Comparison of ENCODE assay signal across 8 cellular contexts in the genomic region with DNA sequence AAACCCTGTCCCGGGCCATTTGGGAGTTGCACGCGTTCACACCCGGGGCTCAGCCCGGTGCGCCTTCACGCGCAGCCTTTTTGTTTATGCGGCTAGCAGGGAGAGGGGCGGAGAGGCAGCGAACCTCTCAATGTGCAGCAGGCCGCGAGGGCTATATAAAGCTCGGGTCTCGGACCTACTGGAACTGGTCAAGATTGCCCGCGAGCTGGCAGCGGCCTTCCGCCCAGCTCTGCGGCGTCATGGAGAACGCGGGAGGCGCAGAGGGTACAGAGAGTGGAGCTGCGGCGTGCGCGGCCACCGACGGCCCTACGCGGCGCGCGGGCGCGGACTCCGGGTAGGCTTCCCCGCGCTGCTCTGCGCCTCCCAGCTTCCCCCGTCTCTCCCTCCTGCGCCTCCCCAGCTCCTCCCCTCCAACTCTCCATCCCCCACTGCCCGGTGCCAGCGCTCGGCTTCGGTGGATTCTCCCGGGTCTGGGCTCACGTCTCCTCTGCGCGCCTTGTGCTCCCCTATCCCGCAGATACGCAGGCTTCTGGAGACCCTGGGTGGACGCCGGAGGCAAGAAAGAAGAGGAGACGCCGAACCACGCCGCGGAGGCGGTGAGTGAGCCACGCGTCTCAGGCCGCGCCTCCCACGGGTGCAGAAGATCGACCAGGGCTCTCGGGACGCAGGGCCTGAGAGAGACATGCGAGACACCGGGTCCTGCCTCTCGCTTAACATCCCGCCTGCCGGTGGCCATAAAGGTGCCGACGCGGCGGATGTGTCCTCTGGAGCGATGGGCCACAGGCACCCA. TPM values are rescaled to one million over a fixed set of nuclear protein-coding genes. Genes with fewer than 3 reads are reported as not detected.
DNase-seq lines count a peak whose midpoint lies in the region; ATAC-seq, FAIRE-seq and TF ChIP-seq lines count a peak whose summit lies in the region.

A gene with protein sequence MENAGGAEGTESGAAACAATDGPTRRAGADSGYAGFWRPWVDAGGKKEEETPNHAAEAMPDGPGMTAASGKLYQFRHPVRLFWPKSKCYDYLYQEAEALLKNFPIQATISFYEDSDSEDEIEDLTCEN (plus strand): TSS at position 183 of the 790 bp plus-strand sequence. CDS start 57 bp downstream, at position 240.

- peak; percentile 31 for FAIRE-seq in GM12891 (lab: Jason Lieb, UNC)

- peak within 1 kb of the TSS; percentile 71 for H3K4me3 Mint-ChIP-seq in stimulated activated naive CD8-positive, alpha-beta T cell treated with anti-CD3 and anti-CD28 coated beads, Interleukin-15, Interleukin-2, amounts not matched to agents 100 ng/mL and 50 ng/mL, for 24 hours

- no peaks in the 10 kb centered on the region for H3K36me3 Mint-ChIP-seq in stimulated activated naive CD8-positive, alpha-beta T cell treated with anti-CD3 and anti-CD28 coated beads, Interleukin-15, Interleukin-2, amounts not matched to agents 100 ng/mL and 50 ng/mL, for 24 hours (ENCODE audit: low read depth)

- TF ChIP-seq POLR2A in GM12891 (IDR thresholded peaks at IDR 0.05; ENCODE audit: low read depth, low read length): no peak

- no peaks in the 10 kb centered on the region for H3K9me3 Mint-ChIP-seq in stimulated activated naive CD8-positive, alpha-beta T cell treated with anti-CD3 and anti-CD28 coated beads, Interleukin-15, Interleukin-2, amounts not matched to agents 100 ng/mL and 50 ng/mL, for 24 hours

- no peaks in the 10 kb centered on the region for H3K9me3 ChIP-seq in RWPE2 (ENCODE audit: severe bottlenecking)
- H3K9me3 ChIP-seq in left lung: no peaks in the 10 kb centered on the region

- DNase-seq in GM12891 (ENCODE audit: insufficient read length, low spot score): no peak
- peak; percentile 48 for DNase-seq in RWPE2 (ENCODE audit: low spot score)
- DNase-seq in coronary artery (ENCODE audit: low spot score): no peak
- DNase-seq in left lung: peak in 1 of 2 donors; percentile 78

- H3K27me3 Mint-ChIP-seq in stimulated activated naive CD8-positive, alpha-beta T cell treated with anti-CD3 and anti-CD28 coated beads, Interleukin-15, Interleukin-2, amounts not matched to agents 100 ng/mL and 50 ng/mL, for 24 hours: peaks cover 76% of the 10 kb centered on the region

- peaks cover 11% of the 10 kb centered on the region for H3K4me1 Mint-ChIP-seq in stimulated activated naive CD8-positive, alpha-beta T cell treated with anti-CD3 and anti-CD28 coated beads, Interleukin-15, Interleukin-2, amounts not matched to agents 100 ng/mL and 50 ng/mL, for 24 hours (ENCODE audit: low read depth)

- intact Hi-C loops in left lung (cut with DNase I): no loop called here

- TF ChIP-seq CTCF in RWPE2 (IDR thresholded peaks at IDR 0.05; ENCODE audit: poor library complexity, severe bottlenecking) (no peak), coronary artery (IDR thresholded peaks at IDR 0.05) (no peak), left lung (IDR thresholded peaks at IDR 0.05) (no peak)

- H3K27me3 ChIP-seq in RWPE2 (ENCODE audit: insufficient read depth, poor library complexity, severe bottlenecking): peaks cover 41% of the 10 kb centered on the region
- peaks cover 31 to 86% of the 10 kb centered on the region in 2 donors for H3K27me3 ChIP-seq in left lung

- H3K4me3 ChIP-seq in RWPE2 (ENCODE audit: severe bottlenecking) (peak within 1 kb of the TSS; percentile 24), coronary artery (peak within 1 kb of the TSS; percentile 77), left lung (peak within 1 kb of the TSS; percentile 21 to 35)

- ATAC-seq in HG02884 (IDR thresholded peaks at IDR 0.05; ENCODE audit: unreplicated experiment) (peak; percentile 69), RWPE2 (ENCODE audit: low read depth) (peak; percentile 88), left lung (peak; percentile 80), HG03442 (IDR thresholded peaks at IDR 0.05; ENCODE audit: unreplicated experiment) (no peak), GM19452 (IDR thresholded peaks at IDR 0.05; ENCODE audit: unreplicated experiment) (no peak)

- H3K27ac ChIP-seq in RWPE2 (ENCODE audit: poor library complexity, severe bottlenecking) (no peak within 1 kb of the TSS), coronary artery (no peak within 1 kb of the TSS), left lung (no peak within 1 kb of the TSS)

- H3K36me3 ChIP-seq in RWPE2 (ENCODE audit: low read depth) (no peaks in the 10 kb centered on the region), left lung (no peaks in the 10 kb centered on the region)

- no peaks in the 10 kb centered on the region for H3K4me1 ChIP-seq in RWPE2 (ENCODE audit: insufficient read depth, poor library complexity, severe bottlenecking)
- H3K4me1 ChIP-seq in left lung: peaks cover 3 to 10% of the 10 kb centered on the region in 2 donors

- H3K27ac Mint-ChIP-seq in stimulated activated naive CD8-positive, alpha-beta T cell treated with anti-CD3 and anti-CD28 coated beads, Interleukin-15, Interleukin-2, amounts not matched to agents 100 ng/mL and 50 ng/mL, for 24 hours: no peak within 1 kb of the TSS

TF ChIP-seq in GM12891, 5 proteins besides CTCF, POLR2A, EP300 and RAD21:
- TF ChIP-seq SPI1 (IDR thresholded peaks at IDR 0.05; ENCODE audit: low read depth, low read length) (no peak), PAX5 (IDR thresholded peaks at IDR 0.05; ENCODE audit: insufficient read depth, low read length, severe bottlenecking) (no peak), TAF1 (IDR thresholded peaks at IDR 0.05; ENCODE audit: low read depth, low read length) (no peak), POU2F2 (IDR thresholded peaks at IDR 0.05; ENCODE audit: low read depth, low read length) (no peak), POLR2AphosphoS5 (IDR thresholded peaks at IDR 0.05; ENCODE audit: low read depth, low read length) (no peak)
TF ChIP-seq in GM12891: peak in this region for 0.

RNA-seq across cellular contexts. Expression of the gene that starts here (rescaled TPM):
- not detected for polyA plus RNA-seq in GM12891 (2012; ENCODE audit: low read depth, missing spikeins)
- total RNA-seq in left lung: not detected

Comparison
In these comparisons a context has a peak if more than half of its experiments do, and no peak if none do; other contexts are left out.
1. Peak in ATAC-seq and H3K4me3 ChIP-seq in left lung; RNA of the gene not detected or under 1 TPM.
2. ATAC-seq: peak in HG02884 (single experiment) and RWPE2 (single experiment); none in HG03442 (single experiment) and GM19452 (single experiment).
3. H3K4me3 ChIP-seq: peak in every context shown above with its lines; median percentile 77 in coronary artery; 28 in left lung; 24 in RWPE2.